In the genomic region with DNA sequence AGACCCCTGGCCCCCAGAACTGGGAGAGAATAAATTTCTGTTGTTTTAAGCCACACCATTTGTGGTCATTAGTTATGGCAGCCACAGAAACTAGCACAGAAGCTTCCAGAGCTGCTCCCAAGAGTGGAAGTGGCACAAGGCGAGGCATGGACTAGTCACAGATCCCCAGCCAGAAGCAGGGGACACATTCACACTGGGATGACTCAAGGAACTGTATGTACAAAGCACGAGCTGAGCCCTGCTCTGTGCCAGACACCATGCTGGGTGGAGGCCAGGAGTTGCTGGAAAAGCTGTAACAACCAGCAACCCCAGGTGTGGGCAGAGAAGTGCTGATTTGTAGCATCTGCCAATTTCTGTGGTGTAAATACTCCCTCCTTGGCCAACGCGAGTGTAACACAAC, we compare ENCODE assay signal across 22 cellular contexts. TPM values are rescaled to one million over a fixed set of nuclear protein-coding genes. Genes with fewer than 3 reads are reported as not detected.
"Had no signal": no experiment of that assay in that cellular context is flagged by ENCODE, and none has a peak within 500 bp of the region (broad histone marks: within the 10 kb centered on the region; RNA-seq: fewer than 3 reads in every experiment).

No MANE protein-coding gene starts in this region.

- H3K27me3 ChIP-seq: esophagus muscularis mucosa, hepatocyte, neutrophil, right lobe of liver, spleen, suprapubic skin, thyroid gland had no signal

- DNase-seq: central memory CD4-positive, alpha-beta T cell; effector memory CD4-positive, alpha-beta T cell; foreskin keratinocyte; kidney; left cardiac atrium; mucosa of descending colon; naive thymus-derived CD8-positive, alpha-beta T cell; psoas muscle; retina; right lobe of liver; stimulated activated CD4-positive, alpha-beta T cell treated with anti-CD3 and anti-CD28 coated beads, Interleukin-15, amount 100 ng/mL, for 24 hours; stimulated activated CD4-positive, alpha-beta T cell treated with anti-CD3 and anti-CD28 coated beads, Interleukin-1b, Interleukin-23, amount 100 ng/mL, for 48 hours; stimulated activated CD4-positive, alpha-beta T cell treated with anti-CD3 and anti-CD28 coated beads, Interleukin-4, amount 100 ng/mL, for 4 hours; stimulated activated naive CD4-positive, alpha-beta T cell; thyroid gland had no signal

- H3K4me2 ChIP-seq: hepatocyte had no signal

- H3K4me3 ChIP-seq: esophagus muscularis mucosa, hepatocyte, mucosa of descending colon, psoas muscle, right lobe of liver, spleen, suprapubic skin, thyroid gland had no signal

- H3K79me2 ChIP-seq: hepatocyte had no signal

- ATAC-seq: foreskin keratinocyte; mucosa of descending colon; naive thymus-derived CD8-positive, alpha-beta T cell; psoas muscle; right lobe of liver had no signal

- H3K4me1 ChIP-seq: psoas muscle, right lobe of liver, suprapubic skin had no signal

- H2AFZ ChIP-seq: hepatocyte had no signal

- FAIRE-seq: kidney, urothelium cell line had no signal

- H3K9me3 ChIP-seq: esophagus muscularis mucosa, mucosa of descending colon, neutrophil, psoas muscle, right lobe of liver, spleen, suprapubic skin, thyroid gland had no signal

- H3K27ac ChIP-seq: esophagus muscularis mucosa, foreskin keratinocyte, hepatocyte, neutrophil, psoas muscle, right lobe of liver, spleen, suprapubic skin, thyroid gland had no signal

- H3K36me3 ChIP-seq: esophagus muscularis mucosa, neutrophil, right lobe of liver, spleen, suprapubic skin, thyroid gland had no signal

RNA-seq across cellular contexts. Expression of gene TCP10L, which starts 55.6 kb away (rescaled TPM):
- total RNA-seq: skeletal muscle tissue had no signal
